ENCODE assay signal across 9 cellular contexts in genomic region chr17:42798011-42798382, GRCh38. TPM values are rescaled to one million over a fixed set of nuclear protein-coding genes. Genes with fewer than 3 reads are reported as not detected.
A peak's percentile ranks its signal among the peaks of the same experiment; 100 is the strongest.
DNase-seq lines count a peak whose midpoint lies in the region; ATAC-seq and TF ChIP-seq lines count a peak whose summit lies in the region.
"Had no signal": no experiment of that assay in that cellular context is flagged by ENCODE, and none has a peak within 500 bp of the region (broad histone marks: within the 10 kb centered on the region; RNA-seq: fewer than 3 reads in every experiment).

No MANE protein-coding gene starts in this region.

- H3K27me3 ChIP-seq in CD4-positive, CD25-positive, alpha-beta regulatory T cell (ENCODE audit: control insufficient read depth, insufficient read depth, low read length) = no peaks in the 10 kb centered on the region
- H3K27me3 ChIP-seq in NT2/D1 (ENCODE audit: insufficient read depth, insufficient read length) (no peaks in the 10 kb centered on the region), neuronal stem cell (ENCODE audit: control insufficient read depth in 3 of 3, insufficient read depth in 3 of 3, low read depth in 1 of 3, low read length in 3 of 3) (peaks cover 0 to 2% (median 0%) of the 10 kb centered on the region in 3 experiments)

- peak overlapping the region; percentile 80 for H2AFZ ChIP-seq in neuronal stem cell (ENCODE audit: low read length)

- no peak overlapping the region for H2BK120ac ChIP-seq in neuronal stem cell (ENCODE audit: low read depth, low read length)

- H3K79me1 ChIP-seq in neuronal stem cell (ENCODE audit: low read depth, low read length) = no peaks in the 10 kb centered on the region

- H3K9me3 ChIP-seq in CD4-positive, CD25-positive, alpha-beta regulatory T cell (ENCODE audit: control insufficient read depth in 2 of 2, low read length in 2 of 2) = no peaks in the 10 kb centered on the region
- H3K9me3 ChIP-seq in NT2/D1 (ENCODE audit: insufficient read depth, low read length) (peaks cover 8% of the 10 kb centered on the region; the same call in 1 of the 2 replicates), neuronal stem cell (replicated peaks in 1 of 2; ENCODE audit: control insufficient read depth in 2 of 2, insufficient read depth in 1 of 2, low read depth in 1 of 2, low read length in 2 of 2) (peaks cover 0 to 4% of the 10 kb centered on the region in 2 donors)

- H3K27me3 Mint-ChIP-seq in CD4-positive, CD25-positive, alpha-beta regulatory T cell = peaks cover 11% of the 10 kb centered on the region
- peaks cover 11% of the 10 kb centered on the region for H3K27me3 Mint-ChIP-seq in endothelial cell (ENCODE audit: unreplicated experiment)

- H3K36me3 ChIP-seq in CD4-positive, CD25-positive, alpha-beta regulatory T cell (ENCODE audit: control insufficient read depth, insufficient read depth, low read length) = no peaks in the 10 kb centered on the region
- peaks cover 35% of the 10 kb centered on the region for H3K36me3 ChIP-seq in NT2/D1 (ENCODE audit: insufficient read depth, insufficient read length, low read length)
- peaks cover 4 to 25% of the 10 kb centered on the region in 2 donors for H3K36me3 ChIP-seq in neuronal stem cell (replicated peaks in 1 of 2; ENCODE audit: control insufficient read depth in 2 of 2, insufficient read depth in 2 of 2, low read length in 2 of 2)

- H3K27ac Mint-ChIP-seq in CD4-positive, CD25-positive, alpha-beta regulatory T cell = peak overlapping the region in 2 of 3 donors; percentile 90 to 92
- H3K27ac Mint-ChIP-seq in endothelial cell (ENCODE audit: unreplicated experiment) = no peak overlapping the region

- H3K27ac ChIP-seq in CD4-positive, CD25-positive, alpha-beta regulatory T cell (ENCODE audit: insufficient read depth, low read length, poor library complexity, severe bottlenecking) = no peak overlapping the region
- H3K27ac ChIP-seq in neuronal stem cell (replicated peaks; ENCODE audit: low read length) = no peak overlapping the region
- no peak overlapping the region for H3K27ac ChIP-seq in substantia nigra (ENCODE audit: low read depth, low read length, poor library complexity, severe bottlenecking)

- H3K9ac ChIP-seq in NT2/D1 (ENCODE audit: insufficient read length, low read depth) (peak overlapping the region; percentile 92), neuronal stem cell (ENCODE audit: low read depth, low read length, poor library complexity) (peak overlapping the region; percentile 87)

- no peaks in the 10 kb centered on the region for H3K9me3 Mint-ChIP-seq in CD4-positive, CD25-positive, alpha-beta regulatory T cell
- no peaks in the 10 kb centered on the region for H3K9me3 Mint-ChIP-seq in endothelial cell (ENCODE audit: unreplicated experiment)

- H2AK5ac ChIP-seq in neuronal stem cell (ENCODE audit: low read depth, low read length) = no peak overlapping the region

- no peak overlapping the region for H2BK15ac ChIP-seq in neuronal stem cell (ENCODE audit: low read length)

- ATAC-seq in CD4-positive, CD25-positive, alpha-beta regulatory T cell (ENCODE audit: low read depth in 2 of 2) = no peak
- ATAC-seq in HG03097 (IDR thresholded peaks at IDR 0.05; ENCODE audit: low FRiP score, unreplicated experiment) = no peak

- H4K91ac ChIP-seq in neuronal stem cell (ENCODE audit: low read depth, low read length, poor library complexity) = no peak overlapping the region

- peak overlapping the region; percentile 94 to 96 (median 96) for H3K4me3 Mint-ChIP-seq in CD4-positive, CD25-positive, alpha-beta regulatory T cell
- H3K4me3 Mint-ChIP-seq in endothelial cell (ENCODE audit: unreplicated experiment) = peak overlapping the region; percentile 95

- H3K4me2 ChIP-seq in neuronal stem cell (ENCODE audit: insufficient read depth, low read length, poor library complexity, severe bottlenecking) = peak overlapping the region; percentile 58

- no peak overlapping the region for H2BK12ac ChIP-seq in neuronal stem cell (ENCODE audit: low read length)

- no peak for TF ChIP-seq CTCF in endothelial cell (IDR thresholded peaks at IDR 0.05; ENCODE audit: unreplicated experiment)
- no peak for TF ChIP-seq CTCF in GM10266 (IDR thresholded peaks at IDR 0.05; ENCODE audit: control insufficient read depth, insufficient read depth, low read depth, missing control alignments)

- peaks cover 11% of the 10 kb centered on the region for H3K36me3 Mint-ChIP-seq in CD4-positive, CD25-positive, alpha-beta regulatory T cell
- peaks cover 6% of the 10 kb centered on the region for H3K36me3 Mint-ChIP-seq in endothelial cell (ENCODE audit: low read depth, unreplicated experiment)

- peaks cover 12% of the 10 kb centered on the region for H3K4me1 ChIP-seq in CD4-positive, CD25-positive, alpha-beta regulatory T cell (ENCODE audit: control insufficient read depth, insufficient read depth, low read length, poor library complexity, severe bottlenecking)
- H3K4me1 ChIP-seq in NT2/D1 (ENCODE audit: insufficient read depth, insufficient read length) (peaks cover 2% of the 10 kb centered on the region), neuronal stem cell (ENCODE audit: control insufficient read depth in 2 of 2, insufficient read depth in 1 of 2, low read depth in 1 of 2, low read length in 2 of 2) (peaks cover 9% of the 10 kb centered on the region in 2 donors)

- WGBS in neuronal stem cell (ENCODE audit: extremely low coverage in 2 of 2, insufficient read length in 2 of 2, insufficient replicate concordance in 1 of 2), 2 donors = no CpG with 5 or more reads among the region's 10 CpGs

- H3K4me3 ChIP-seq in CD4-positive, CD25-positive, alpha-beta regulatory T cell (ENCODE audit: low read depth, low read length) = peak overlapping the region; percentile 88
- peak overlapping the region; percentile 94 for H3K4me3 ChIP-seq in NT2/D1 (ENCODE audit: insufficient read length, low read depth)
- peak overlapping the region; percentile 66 to 97 for H3K4me3 ChIP-seq in neuronal stem cell (ENCODE audit: low read length in 2 of 2)

- no peak overlapping the region for H3K4ac ChIP-seq in neuronal stem cell (ENCODE audit: low read length)

- H3K4me1 Mint-ChIP-seq in CD4-positive, CD25-positive, alpha-beta regulatory T cell = peaks cover 0 to 35% (median 19%) of the 10 kb centered on the region in 4 donors
- H3K4me1 Mint-ChIP-seq in endothelial cell (ENCODE audit: unreplicated experiment) = peaks cover 30% of the 10 kb centered on the region

- no peak overlapping the region for H3K23ac ChIP-seq in neuronal stem cell (ENCODE audit: low read depth, low read length, poor library complexity)

- no peak overlapping the region for H2BK5ac ChIP-seq in neuronal stem cell (ENCODE audit: low read length)

- H4K8ac ChIP-seq in neuronal stem cell (ENCODE audit: low read depth, low read length) = no peak overlapping the region

- no peak overlapping the region for H3K18ac ChIP-seq in neuronal stem cell (ENCODE audit: low read length)

- H3K14ac ChIP-seq in neuronal stem cell (ENCODE audit: low read length) = no peak overlapping the region

- DNase-seq in CD4-positive, CD25-positive, alpha-beta regulatory T cell = no peak
- no peak for DNase-seq in NT2/D1 (ENCODE audit: low read depth, low spot score)
- no peak for DNase-seq in endothelial cell (ENCODE audit: low spot score)
- no peak for DNase-seq in neuronal stem cell (ENCODE audit: low spot score)
- DNase-seq in GM10266 (ENCODE audit: extremely low spot score) = no peak
- DNase-seq in COR-L47 (lab: John Stamatoyannopoulos, UW) = no peak
- no peak for DNase-seq in substantia nigra (lab: John Stamatoyannopoulos, UW)

RNA-seq across cellular contexts. Expression of gene COA3, which starts 0.5 kb away (rescaled TPM):
- 12.8 TPM for total RNA-seq in CD4-positive, CD25-positive, alpha-beta regulatory T cell
- polyA plus RNA-seq in CD4-positive, CD25-positive, alpha-beta regulatory T cell = 100 to 1,000 TPM; 147 to 162 (median 156) TPM
- 60.3 TPM for total RNA-seq in endothelial cell (ENCODE audit: unreplicated experiment)
- polyA plus RNA-seq in neuronal stem cell (2013, experiment 1 of 2) = 87.7 TPM
- polyA plus RNA-seq in neuronal stem cell (2013, experiment 2 of 2) = 86.6 TPM

RNA-seq across cellular contexts. Expression of gene CNTD1, which starts 0.7 kb away (rescaled TPM):
- not detected for total RNA-seq in CD4-positive, CD25-positive, alpha-beta regulatory T cell
- polyA plus RNA-seq in CD4-positive, CD25-positive, alpha-beta regulatory T cell = under 1 TPM; 0.15 to 0.42 (median 0.28) TPM
- total RNA-seq in endothelial cell (ENCODE audit: unreplicated experiment) = 0.59 TPM
- polyA plus RNA-seq in neuronal stem cell (2013, experiment 1 of 2) = 0.08 TPM
- 0.32 TPM for polyA plus RNA-seq in neuronal stem cell (2013, experiment 2 of 2)
- total RNA-seq: pulmonary artery endothelial cell had no signal

RNA-seq across cellular contexts. Expression of gene WNK4, which starts 17.6 kb away (rescaled TPM):
- total RNA-seq in CD4-positive, CD25-positive, alpha-beta regulatory T cell = not detected
- polyA plus RNA-seq in CD4-positive, CD25-positive, alpha-beta regulatory T cell = under 1 TPM in 1 of 4 donors, not detected in 3; 0.09 TPM
- total RNA-seq in endothelial cell (ENCODE audit: unreplicated experiment) = 8.9 TPM
- polyA plus RNA-seq in neuronal stem cell (2013, experiment 1 of 2) = 0.81 TPM
- polyA plus RNA-seq in neuronal stem cell (2013, experiment 2 of 2) = 0.68 TPM

RNA-seq across cellular contexts. Expression of gene VPS25, which starts 24.7 kb away (rescaled TPM):
- 29.4 TPM for total RNA-seq in CD4-positive, CD25-positive, alpha-beta regulatory T cell
- 10 to 100 TPM; 62.8 to 73.3 (median 71.4) TPM for polyA plus RNA-seq in CD4-positive, CD25-positive, alpha-beta regulatory T cell
- 39.4 TPM for total RNA-seq in endothelial cell (ENCODE audit: unreplicated experiment)
- 82.4 TPM for polyA plus RNA-seq in neuronal stem cell (2013, experiment 1 of 2)
- polyA plus RNA-seq in neuronal stem cell (2013, experiment 2 of 2) = 80.2 TPM

RNA-seq across cellular contexts. Expression of gene BECN1, which starts 26.1 kb away (rescaled TPM):
- total RNA-seq in CD4-positive, CD25-positive, alpha-beta regulatory T cell = 153 TPM
- polyA plus RNA-seq in CD4-positive, CD25-positive, alpha-beta regulatory T cell = 100 to 1,000 TPM; 138 to 180 (median 160) TPM
- 66.4 TPM for total RNA-seq in endothelial cell (ENCODE audit: unreplicated experiment)
- 28.8 TPM for polyA plus RNA-seq in neuronal stem cell (2013, experiment 1 of 2)
- 27.6 TPM for polyA plus RNA-seq in neuronal stem cell (2013, experiment 2 of 2)
